ENCODE assay signal across 10 cellular contexts in the genomic region with DNA sequence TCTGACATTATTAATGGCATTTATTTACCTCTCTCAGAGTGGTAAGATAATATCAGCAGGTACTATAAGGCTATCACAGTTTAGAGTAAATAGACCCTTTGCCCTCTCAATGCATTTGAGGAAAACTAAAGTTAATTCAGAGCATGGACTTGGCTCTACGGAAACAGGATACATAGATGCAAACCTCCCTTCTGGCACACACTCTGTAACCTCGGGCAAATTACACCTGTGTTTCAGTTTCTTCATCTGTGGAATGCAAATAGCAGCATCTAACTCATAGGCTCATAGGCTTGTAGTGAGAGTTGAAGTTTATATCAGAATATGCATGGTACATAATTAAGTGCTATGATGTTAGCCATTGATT. TPM values are rescaled to one million over a fixed set of nuclear protein-coding genes. Genes with fewer than 3 reads are reported as not detected.
A peak's percentile ranks its signal among the peaks of the same experiment; 100 is the strongest.
DNase-seq lines count a peak whose midpoint lies in the region; ATAC-seq and TF ChIP-seq lines count a peak whose summit lies in the region.
"Had no signal": no experiment of that assay in that cellular context is flagged by ENCODE, and none has a peak within 500 bp of the region (broad histone marks: within the 10 kb centered on the region; RNA-seq: fewer than 3 reads in every experiment).

No MANE protein-coding gene starts in this region.

- H3K9me3 ChIP-seq in muscle layer of duodenum (ENCODE audit: control insufficient read depth in 1 of 2, low read length in 2 of 2): peaks cover 0 to 9% of the 10 kb centered on the region in 2 donors
- peaks cover 0 to 11% (median 4%) of the 10 kb centered on the region in 4 donors for H3K9me3 ChIP-seq in stomach

- H3K36me3 ChIP-seq in muscle layer of duodenum (ENCODE audit: control insufficient read depth in 1 of 2, insufficient read depth in 2 of 2, low read length in 2 of 2) (no peaks in the 10 kb centered on the region), stomach (no peaks in the 10 kb centered on the region)

- H3K27ac ChIP-seq in muscle layer of duodenum (ENCODE audit: low read length) (peak overlapping the region; percentile 32), stomach (peak overlapping the region in 2 of 5 donors; percentile 2 to 49)

- H3K27me3 ChIP-seq in muscle layer of duodenum (ENCODE audit: low read depth, low read length) (no peaks in the 10 kb centered on the region), stomach (peaks cover 0 to 15% (median 0%) of the 10 kb centered on the region in 3 donors)

- no peaks in the 10 kb centered on the region for H3K4me1 ChIP-seq in muscle layer of duodenum (ENCODE audit: control insufficient read depth in 1 of 2, insufficient read depth in 2 of 2, low read length in 2 of 2)
- peaks cover 16 to 21% (median 17%) of the 10 kb centered on the region in 4 donors for H3K4me1 ChIP-seq in stomach

- DNase-seq in GM19238 (ENCODE audit: insufficient read length, low spot score) (peak; percentile 15), LoVo (ENCODE audit: low spot score) (peak; percentile 48), globus pallidus (ENCODE audit: low spot score) (no peak), NOMO-1 treated with dmso at 0.1 percent for 144 hours (lab: John Stamatoyannopoulos, UW; ENCODE audit: unreplicated experiment) (no peak), stomach (no peak), dermis blood vessel endothelial cell (no peak)
- DNase-seq: glutamatergic neuron, NCI-H1436 treated with DMSO at 0.1 percent for 48 hours had no signal

- peak; percentile 88 for ATAC-seq in HG02798 (IDR thresholded peaks at IDR 0.05; ENCODE audit: poor library complexity, unreplicated experiment)

- no peak for TF ChIP-seq CTCF in stomach (IDR thresholded peaks at IDR 0.05)

- TF ChIP-seq POLR2A in stomach (IDR thresholded peaks at IDR 0.05): no peak

- intact Hi-C loops in stomach (cut with DNase I; ENCODE audit: low total_unique reads): no loop called here

- 21 to 57% (median 30%) methylated on average over 2 of the region's 2 CpGs for WGBS in stomach, 5 donors

- no peak for TF ChIP-seq EP300 in stomach (IDR thresholded peaks at IDR 0.05)

- H3K4me3 ChIP-seq in muscle layer of duodenum (ENCODE audit: low read depth in 1 of 2, low read length in 2 of 2) (no peak overlapping the region), stomach (no peak overlapping the region)

RNA-seq across cellular contexts. Expression of a gene that starts 5.6 kb away (rescaled TPM):
- 100 to 1,000 TPM in 1 of 5 donors, 10 to 100 TPM in 3, 1 to 10 TPM in 1; 3.6 to 190 (median 29.8) TPM for total RNA-seq in stomach
- 1 to 10 TPM; 1.5 to 8.6 (median 3.6) TPM for polyA plus RNA-seq in stomach
- 176 and 269 TPM in 2 replicates for total RNA-seq in dermis blood vessel endothelial cell

Comparison
In these comparisons a context has a peak if more than half of its experiments do, and no peak if none do; other contexts are left out.
1. DNase-seq: peak in GM19238 (single experiment) and LoVo (single experiment); none in globus pallidus (single experiment), NOMO-1 treated with dmso at 0.1 percent for 144 hours (single experiment), stomach (single experiment) and dermis blood vessel endothelial cell (single experiment).